In the genomic region with DNA sequence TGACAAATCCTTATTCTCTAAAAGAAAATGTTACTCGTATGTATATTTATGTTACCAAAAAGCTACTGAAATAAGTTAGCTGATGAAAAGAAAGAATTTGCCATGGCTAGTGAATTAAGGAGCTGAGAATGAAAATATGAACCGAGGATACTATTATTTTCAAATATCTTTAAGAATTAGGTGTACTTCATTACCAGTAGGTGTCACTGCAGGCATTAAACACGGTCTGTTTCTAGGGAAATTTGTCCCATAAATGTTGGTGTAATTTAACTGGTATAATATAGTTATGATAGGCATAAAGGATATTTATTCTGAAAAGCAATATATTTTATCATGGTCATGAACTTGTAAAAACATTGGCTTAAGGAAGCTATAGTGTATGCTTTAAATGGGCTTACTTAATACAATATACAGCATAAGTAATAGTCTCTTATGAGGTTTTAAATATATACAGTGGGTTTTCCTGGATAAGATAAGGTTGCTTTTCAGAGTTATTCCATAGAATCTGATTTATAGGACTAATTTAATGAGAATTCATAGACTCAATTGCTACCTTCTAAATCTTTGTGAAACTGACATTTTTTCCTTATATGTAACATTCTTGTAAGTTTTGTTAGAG, we compare ENCODE assay signal across 9 cellular contexts.
DNase-seq lines count a peak whose midpoint lies in the region; ATAC-seq and TF ChIP-seq lines count a peak whose summit lies in the region.
"Had no signal": no experiment of that assay in that cellular context is flagged by ENCODE, and none has a peak within 500 bp of the region (broad histone marks: within the 10 kb centered on the region; RNA-seq: fewer than 3 reads in every experiment).

No MANE protein-coding gene starts in this region.

- no peaks in the 10 kb centered on the region for H3K9me3 ChIP-seq in thyroid gland
- H3K9me3 ChIP-seq in T-helper 17 cell (ENCODE audit: control insufficient read depth, low read length, poor library complexity, severe bottlenecking), result no peaks in the 10 kb centered on the region

- TF ChIP-seq POLR2A in thyroid gland (IDR thresholded peaks at IDR 0.05), result no peak

- TF ChIP-seq CTCF in GM10266 (IDR thresholded peaks at IDR 0.05; ENCODE audit: control insufficient read depth, insufficient read depth, low read depth, missing control alignments) (peak; percentile 38), WTC11 (IDR thresholded peaks at IDR 0.05) (peak; percentile 27; the same call in 1 of the 2 replicates), thyroid gland (IDR thresholded peaks at IDR 0.05) (peak in 5 of 6 experiments; percentile 11 to 56 (median 51))

- H3K27ac Mint-ChIP-seq in WTC11 (no peak overlapping the region), T-helper 17 cell (no peak overlapping the region)

- no peaks in the 10 kb centered on the region for H3K27me3 ChIP-seq in thyroid gland

- H3K27me3 Mint-ChIP-seq in WTC11 (ENCODE audit: low read depth) (no peaks in the 10 kb centered on the region), T-helper 17 cell (no peaks in the 10 kb centered on the region)

- H3K36me3 Mint-ChIP-seq in WTC11, result no peaks in the 10 kb centered on the region
- H3K36me3 Mint-ChIP-seq in T-helper 17 cell (ENCODE audit: low read depth), result no peaks in the 10 kb centered on the region

- 8 to 10% methylated on average over 3 of the region's 3 CpGs for whole genome bisulfite sequencing in thyroid gland, 2 donors

- H3K4me3 Mint-ChIP-seq in WTC11 (no peak overlapping the region), T-helper 17 cell (no peak overlapping the region)

- no peaks in the 10 kb centered on the region for H3K9me3 Mint-ChIP-seq in WTC11

- CTCF ChIA-PET in WTC11 (lab: Charles Lee), result interaction anchor here (0.8 kb wide), 1 partner anchor 318 kb away, joined by 5 read pairs; no protein-coding TSS in a partner anchor

- no peak overlapping the region for H3K4me3 ChIP-seq in thyroid gland (replicated peaks in 1 of 3)
- H3K4me3 ChIP-seq: skin epidermis had no signal

- H3K36me3 ChIP-seq in thyroid gland, result no peaks in the 10 kb centered on the region

- H3K4me1 Mint-ChIP-seq in WTC11, result no peaks in the 10 kb centered on the region
- no peaks in the 10 kb centered on the region for H3K4me1 Mint-ChIP-seq in T-helper 17 cell

- ATAC-seq in WTC11 (no peak), T-helper 17 cell (no peak)

- intact Hi-C loops in thyroid gland (cut with DNase I), result loop anchor here (5.0 kb wide), 1 partner anchor 1415 kb away; no protein-coding TSS in a partner anchor

- DNase-seq in GM10266 (ENCODE audit: extremely low spot score) (peak; percentile 8), NCI-H146 (lab: John Stamatoyannopoulos, UW) (peak; percentile 74), WTC11 (ENCODE audit: low spot score) (no peak), hepatic stellate cell (ENCODE audit: low spot score) (peak; percentile 9), thyroid gland (no peak), T-helper 17 cell (no peak)
- DNase-seq in activated CD4-positive, alpha-beta T cell treated with anti-CD3 and anti-CD28 coated beads, Interleukin-2, amount 50 U/mL, for 48 hours, result no peak
- no peak for DNase-seq in activated effector memory CD4-positive, alpha-beta T cell treated with Interleukin-2 at 50 U/mL for 16 hours

- no peak overlapping the region for H3K27ac ChIP-seq in thyroid gland

- H3K4me1 ChIP-seq in thyroid gland, result no peaks in the 10 kb centered on the region

- POLR2A ChIA-PET in WTC11 (lab: Charles Lee), result no interaction called here

TF ChIP-seq in WTC11, 78 proteins besides CTCF, POLR2A, EP300 and RAD21:
- TF ChIP-seq, protein P1, sequence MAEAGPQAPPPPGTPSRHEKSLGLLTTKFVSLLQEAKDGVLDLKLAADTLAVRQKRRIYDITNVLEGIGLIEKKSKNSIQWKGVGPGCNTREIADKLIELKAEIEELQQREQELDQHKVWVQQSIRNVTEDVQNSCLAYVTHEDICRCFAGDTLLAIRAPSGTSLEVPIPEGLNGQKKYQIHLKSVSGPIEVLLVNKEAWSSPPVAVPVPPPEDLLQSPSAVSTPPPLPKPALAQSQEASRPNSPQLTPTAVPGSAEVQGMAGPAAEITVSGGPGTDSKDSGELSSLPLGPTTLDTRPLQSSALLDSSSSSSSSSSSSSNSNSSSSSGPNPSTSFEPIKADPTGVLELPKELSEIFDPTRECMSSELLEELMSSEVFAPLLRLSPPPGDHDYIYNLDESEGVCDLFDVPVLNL (CRISPR knock-in tag; IDR thresholded peaks at IDR 0.05; ENCODE audit: borderline replicate concordance, low read depth), result no peak

Comparison
In these comparisons a context has a peak if more than half of its experiments do, and no peak if none do; other contexts are left out.
1. DNase-seq: peak in GM10266 (single experiment), NCI-H146 (single experiment) and hepatic stellate cell (single experiment); none in WTC11 (single experiment), thyroid gland (0 of 2), T-helper 17 cell (0 of 3), activated CD4-positive, alpha-beta T cell treated with anti-CD3 and anti-CD28 coated beads, Interleukin-2, amount 50 U/mL, for 48 hours (0 of 2) and activated effector memory CD4-positive, alpha-beta T cell treated with Interleukin-2 at 50 U/mL for 16 hours (single experiment).
2. Peak in every context shown above with its lines, with median percentiles within 50 percentile points of each other: CTCF ChIP-seq.